In the genomic region with DNA sequence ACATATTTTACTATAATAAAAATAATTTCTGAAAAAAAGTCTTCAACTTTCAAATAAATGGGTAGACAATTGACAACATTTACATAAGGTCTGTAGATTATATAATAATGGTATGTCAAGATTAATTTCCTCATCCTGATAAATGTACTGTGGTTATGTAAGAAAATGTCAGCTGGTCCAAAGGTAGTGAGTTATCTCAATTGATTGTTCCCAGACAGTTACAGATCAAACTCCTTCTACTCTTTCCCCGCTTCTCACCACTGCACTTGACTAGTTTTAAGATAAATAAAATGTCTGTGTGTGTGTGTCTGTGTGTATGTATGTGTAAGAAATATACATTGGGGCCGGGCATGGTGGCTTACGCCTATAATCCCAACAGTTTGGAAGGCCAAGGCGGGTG, we compare ENCODE assay signal across 35 cellular contexts. TPM values are rescaled to one million over a fixed set of nuclear protein-coding genes. Genes with fewer than 3 reads are reported as not detected.
"Had no signal": no experiment of that assay in that cellular context is flagged by ENCODE, and none has a peak within 500 bp of the region (broad histone marks: within the 10 kb centered on the region; RNA-seq: fewer than 3 reads in every experiment).

No MANE protein-coding gene starts in this region.

- ATAC-seq: Panc1, Right ventricle myocardium inferior, SK-N-SH treated with all-trans-retinoic acid at 6 μM for 48 hours had no signal

- FAIRE-seq: RCC 7860 had no signal

- H3K36me3 ChIP-seq: MG63, SJCRH30 had no signal

- H3K9me3 ChIP-seq: MG63, SJCRH30 had no signal

- H3K4me2 ChIP-seq: PC-9 had no signal

- DNase-seq: Kasumi-1, KG1, MG63, NCI-H1048, NCI-H1092 treated with DMSO at 0.1 percent for 48 hours, NCI-H1105 treated with DMSO at 0.1 percent for 48 hours, NCI-H1417, NCI-H1436, NCI-H146, NCI-H1694, NCI-H187, NCI-H1930, NCI-H2029 treated with DMSO at 0.1 percent for 48 hours, NCI-H2081 treated with DMSO at 0.1 percent for 48 hours, NCI-H2107, NCI-H2171, NCI-H226, NCI-H446 treated with DMSO at 0.1 percent for 48 hours, NCI-H510A, NCI-H524, NCI-H526, NCI-H69, NCI-H748 treated with DMSO at 0.1 percent for 48 hours, NCI-H82, PC-9, SHP77, SIG-M5, SJCRH30 had no signal

- H3K27me3 ChIP-seq: MG63, SJCRH30 had no signal

- H3K27ac ChIP-seq: PC-9, RWPE1, SJCRH30, SK-N-MC had no signal

- H2AFZ ChIP-seq: PC-9 had no signal

- H3K4me3 ChIP-seq: MG63, PC-9, SJCRH30, SK-N-MC had no signal

- H3K4me1 ChIP-seq: SJCRH30 had no signal

RNA-seq across cellular contexts. Expression of gene CMBL, which starts 29.4 kb away (rescaled TPM):
- total RNA-seq: SJCRH30, SK-MEL-5 had no signal
